ENCODE assay signal across 1 cellular context in genomic region chr4:76208005-76208765, GRCh38.
TF ChIP-seq lines count a peak whose summit lies in the region.

No MANE protein-coding gene starts in this region.

TF ChIP-seq in HepG2, 621 proteins besides CTCF, POLR2A, EP300 and RAD21 (continued from another document and continues in another):
- TF ChIP-seq, protein P1, sequence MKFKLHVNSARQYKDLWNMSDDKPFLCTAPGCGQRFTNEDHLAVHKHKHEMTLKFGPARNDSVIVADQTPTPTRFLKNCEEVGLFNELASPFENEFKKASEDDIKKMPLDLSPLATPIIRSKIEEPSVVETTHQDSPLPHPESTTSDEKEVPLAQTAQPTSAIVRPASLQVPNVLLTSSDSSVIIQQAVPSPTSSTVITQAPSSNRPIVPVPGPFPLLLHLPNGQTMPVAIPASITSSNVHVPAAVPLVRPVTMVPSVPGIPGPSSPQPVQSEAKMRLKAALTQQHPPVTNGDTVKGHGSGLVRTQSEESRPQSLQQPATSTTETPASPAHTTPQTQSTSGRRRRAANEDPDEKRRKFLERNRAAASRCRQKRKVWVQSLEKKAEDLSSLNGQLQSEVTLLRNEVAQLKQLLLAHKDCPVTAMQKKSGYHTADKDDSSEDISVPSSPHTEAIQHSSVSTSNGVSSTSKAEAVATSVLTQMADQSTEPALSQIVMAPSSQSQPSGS (CRISPR knock-in tag; IDR thresholded peaks at IDR 0.05) = 0 out of 2 replicates have a peak, but pooled peaks have one; percentile 50
- TF ChIP-seq ZNF205 (CRISPR knock-in tag; IDR thresholded peaks at IDR 0.05) (peak; percentile 80; the same call in 1 of the 2 replicates), ISL2 (CRISPR knock-in tag; IDR thresholded peaks at IDR 0.05) (peak; percentile 63), HINFP (CRISPR knock-in tag; IDR thresholded peaks at IDR 0.05; ENCODE audit: low read depth) (no peak), ZSCAN12 (CRISPR knock-in tag; IDR thresholded peaks at IDR 0.05) (no peak), GZF1 (CRISPR knock-in tag; IDR thresholded peaks at IDR 0.05) (no peak), MLLT10 (CRISPR knock-in tag; IDR thresholded peaks at IDR 0.05) (no peak), HMG20B (CRISPR knock-in tag; conservative IDR thresholded peaks at IDR 0.05) (no peak), TARDBP (CRISPR knock-in tag; IDR thresholded peaks at IDR 0.05) (peak; percentile 67), ZNF567 (CRISPR knock-in tag; IDR thresholded peaks at IDR 0.05; ENCODE audit: borderline replicate concordance) (no peak), HNF1B (CRISPR knock-in tag; IDR thresholded peaks at IDR 0.05) (0 out of 2 replicates have a peak, but pooled peaks have one; percentile 77), NFYC (CRISPR knock-in tag; IDR thresholded peaks at IDR 0.05) (peak; percentile 58), NFE2L1 (CRISPR knock-in tag; IDR thresholded peaks at IDR 0.05; ENCODE audit: borderline replicate concordance) (no peak), ZNF382 (CRISPR knock-in tag; IDR thresholded peaks at IDR 0.05; ENCODE audit: borderline replicate concordance) (no peak), MXI1 (IDR thresholded peaks at IDR 0.05; ENCODE audit: borderline replicate concordance, low read depth, low read length) (peak; percentile 65; the same call in 1 of the 3 replicates), ZNF563 (CRISPR knock-in tag; IDR thresholded peaks at IDR 0.05) (no peak), MTF2 (CRISPR knock-in tag; IDR thresholded peaks at IDR 0.05; ENCODE audit: borderline replicate concordance) (no peak), MIER3 (CRISPR knock-in tag; IDR thresholded peaks at IDR 0.05; ENCODE audit: borderline replicate concordance) (peak; percentile 84; the same call in 1 of the 2 replicates), SOX6 (IDR thresholded peaks at IDR 0.05) (no peak), SOX6 (CRISPR knock-in tag; IDR thresholded peaks at IDR 0.05) (peak; percentile 51), TAF15 (IDR thresholded peaks at IDR 0.05; ENCODE audit: low read depth, low read length, poor library complexity, severe bottlenecking) (no peak), PHF21A (CRISPR knock-in tag; IDR thresholded peaks at IDR 0.05) (peak; percentile 57; the same call in 1 of the 2 replicates), ZNF691 (CRISPR knock-in tag; IDR thresholded peaks at IDR 0.05; ENCODE audit: borderline replicate concordance, low read depth) (0 out of 2 replicates have a peak, but pooled peaks have one; percentile 45), ZFP82 (CRISPR knock-in tag; IDR thresholded peaks at IDR 0.05; ENCODE audit: borderline replicate concordance) (no peak), KDM5B (CRISPR knock-in tag; IDR thresholded peaks at IDR 0.05; ENCODE audit: borderline replicate concordance) (no peak), ZNF556 (CRISPR knock-in tag; IDR thresholded peaks at IDR 0.05; ENCODE audit: borderline replicate concordance) (peak; percentile 32; the same call in 1 of the 2 replicates), MTA3 (CRISPR knock-in tag; IDR thresholded peaks at IDR 0.05) (no peak), ETV5 (CRISPR knock-in tag; IDR thresholded peaks at IDR 0.05; ENCODE audit: borderline replicate concordance) (peak; percentile 90), THAP11 (CRISPR knock-in tag; IDR thresholded peaks at IDR 0.05) (peak; percentile 70)
- TF ChIP-seq, protein P2, sequence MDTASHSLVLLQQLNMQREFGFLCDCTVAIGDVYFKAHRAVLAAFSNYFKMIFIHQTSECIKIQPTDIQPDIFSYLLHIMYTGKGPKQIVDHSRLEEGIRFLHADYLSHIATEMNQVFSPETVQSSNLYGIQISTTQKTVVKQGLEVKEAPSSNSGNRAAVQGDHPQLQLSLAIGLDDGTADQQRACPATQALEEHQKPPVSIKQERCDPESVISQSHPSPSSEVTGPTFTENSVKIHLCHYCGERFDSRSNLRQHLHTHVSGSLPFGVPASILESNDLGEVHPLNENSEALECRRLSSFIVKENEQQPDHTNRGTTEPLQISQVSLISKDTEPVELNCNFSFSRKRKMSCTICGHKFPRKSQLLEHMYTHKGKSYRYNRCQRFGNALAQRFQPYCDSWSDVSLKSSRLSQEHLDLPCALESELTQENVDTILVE (CRISPR knock-in tag; IDR thresholded peaks at IDR 0.05) = peak; percentile 60; the same call in 1 of the 2 replicates
- TF ChIP-seq, protein P3, sequence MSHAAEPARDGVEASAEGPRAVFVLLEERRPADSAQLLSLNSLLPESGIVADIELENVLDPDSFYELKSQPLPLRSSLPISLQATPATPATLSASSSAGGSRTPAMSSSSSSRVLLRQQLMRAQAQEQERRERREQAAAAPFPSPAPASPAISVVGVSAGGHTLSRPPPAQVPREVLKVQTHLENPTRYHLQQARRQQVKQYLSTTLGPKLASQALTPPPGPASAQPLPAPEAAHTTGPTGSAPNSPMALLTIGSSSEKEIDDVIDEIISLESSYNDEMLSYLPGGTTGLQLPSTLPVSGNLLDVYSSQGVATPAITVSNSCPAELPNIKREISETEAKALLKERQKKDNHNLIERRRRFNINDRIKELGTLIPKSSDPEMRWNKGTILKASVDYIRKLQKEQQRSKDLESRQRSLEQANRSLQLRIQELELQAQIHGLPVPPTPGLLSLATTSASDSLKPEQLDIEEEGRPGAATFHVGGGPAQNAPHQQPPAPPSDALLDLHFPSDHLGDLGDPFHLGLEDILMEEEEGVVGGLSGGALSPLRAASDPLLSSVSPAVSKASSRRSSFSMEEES (CRISPR knock-in tag; IDR thresholded peaks at IDR 0.05) = 0 out of 2 replicates have a peak, but pooled peaks have one; percentile 16
- TF ChIP-seq, protein P4, sequence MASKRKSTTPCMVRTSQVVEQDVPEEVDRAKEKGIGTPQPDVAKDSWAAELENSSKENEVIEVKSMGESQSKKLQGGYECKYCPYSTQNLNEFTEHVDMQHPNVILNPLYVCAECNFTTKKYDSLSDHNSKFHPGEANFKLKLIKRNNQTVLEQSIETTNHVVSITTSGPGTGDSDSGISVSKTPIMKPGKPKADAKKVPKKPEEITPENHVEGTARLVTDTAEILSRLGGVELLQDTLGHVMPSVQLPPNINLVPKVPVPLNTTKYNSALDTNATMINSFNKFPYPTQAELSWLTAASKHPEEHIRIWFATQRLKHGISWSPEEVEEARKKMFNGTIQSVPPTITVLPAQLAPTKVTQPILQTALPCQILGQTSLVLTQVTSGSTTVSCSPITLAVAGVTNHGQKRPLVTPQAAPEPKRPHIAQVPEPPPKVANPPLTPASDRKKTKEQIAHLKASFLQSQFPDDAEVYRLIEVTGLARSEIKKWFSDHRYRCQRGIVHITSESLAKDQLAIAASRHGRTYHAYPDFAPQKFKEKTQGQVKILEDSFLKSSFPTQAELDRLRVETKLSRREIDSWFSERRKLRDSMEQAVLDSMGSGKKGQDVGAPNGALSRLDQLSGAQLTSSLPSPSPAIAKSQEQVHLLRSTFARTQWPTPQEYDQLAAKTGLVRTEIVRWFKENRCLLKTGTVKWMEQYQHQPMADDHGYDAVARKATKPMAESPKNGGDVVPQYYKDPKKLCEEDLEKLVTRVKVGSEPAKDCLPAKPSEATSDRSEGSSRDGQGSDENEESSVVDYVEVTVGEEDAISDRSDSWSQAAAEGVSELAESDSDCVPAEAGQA (IDR thresholded peaks at IDR 0.05; ENCODE audit: low read depth) = peak; percentile 39; the same call in 1 of the 2 replicates
- TF ChIP-seq, protein P4 (CRISPR knock-in tag; IDR thresholded peaks at IDR 0.05; ENCODE audit: borderline replicate concordance) = no peak
- TF ChIP-seq, protein P5, sequence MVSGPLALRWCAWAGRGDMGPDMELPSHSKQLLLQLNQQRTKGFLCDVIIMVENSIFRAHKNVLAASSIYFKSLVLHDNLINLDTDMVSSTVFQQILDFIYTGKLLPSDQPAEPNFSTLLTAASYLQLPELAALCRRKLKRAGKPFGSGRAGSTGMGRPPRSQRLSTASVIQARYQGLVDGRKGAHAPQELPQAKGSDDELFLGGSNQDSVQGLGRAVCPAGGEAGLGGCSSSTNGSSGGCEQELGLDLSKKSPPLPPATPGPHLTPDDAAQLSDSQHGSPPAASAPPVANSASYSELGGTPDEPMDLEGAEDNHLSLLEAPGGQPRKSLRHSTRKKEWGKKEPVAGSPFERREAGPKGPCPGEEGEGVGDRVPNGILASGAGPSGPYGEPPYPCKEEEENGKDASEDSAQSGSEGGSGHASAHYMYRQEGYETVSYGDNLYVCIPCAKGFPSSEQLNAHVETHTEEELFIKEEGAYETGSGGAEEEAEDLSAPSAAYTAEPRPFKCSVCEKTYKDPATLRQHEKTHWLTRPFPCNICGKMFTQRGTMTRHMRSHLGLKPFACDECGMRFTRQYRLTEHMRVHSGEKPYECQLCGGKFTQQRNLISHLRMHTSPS (CRISPR knock-in tag; IDR thresholded peaks at IDR 0.05; ENCODE audit: low read depth) = no peak
- TF ChIP-seq, protein P6, sequence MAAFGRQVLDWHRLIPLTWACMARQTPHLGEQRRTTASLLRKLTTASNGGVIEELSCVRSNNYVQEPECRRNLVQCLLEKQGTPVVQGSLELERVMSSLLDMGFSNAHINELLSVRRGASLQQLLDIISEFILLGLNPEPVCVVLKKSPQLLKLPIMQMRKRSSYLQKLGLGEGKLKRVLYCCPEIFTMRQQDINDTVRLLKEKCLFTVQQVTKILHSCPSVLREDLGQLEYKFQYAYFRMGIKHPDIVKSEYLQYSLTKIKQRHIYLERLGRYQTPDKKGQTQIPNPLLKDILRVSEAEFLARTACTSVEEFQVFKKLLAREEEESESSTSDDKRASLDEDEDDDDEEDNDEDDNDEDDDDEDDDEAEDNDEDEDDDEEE (CRISPR knock-in tag; IDR thresholded peaks at IDR 0.05) = no peak
- TF ChIP-seq, protein P7, sequence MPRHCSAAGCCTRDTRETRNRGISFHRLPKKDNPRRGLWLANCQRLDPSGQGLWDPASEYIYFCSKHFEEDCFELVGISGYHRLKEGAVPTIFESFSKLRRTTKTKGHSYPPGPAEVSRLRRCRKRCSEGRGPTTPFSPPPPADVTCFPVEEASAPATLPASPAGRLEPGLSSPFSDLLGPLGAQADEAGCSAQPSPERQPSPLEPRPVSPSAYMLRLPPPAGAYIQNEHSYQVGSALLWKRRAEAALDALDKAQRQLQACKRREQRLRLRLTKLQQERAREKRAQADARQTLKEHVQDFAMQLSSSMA (CRISPR knock-in tag; IDR thresholded peaks at IDR 0.05) = peak; percentile 67; the same call in 1 of the 2 replicates
- TF ChIP-seq, protein P8, sequence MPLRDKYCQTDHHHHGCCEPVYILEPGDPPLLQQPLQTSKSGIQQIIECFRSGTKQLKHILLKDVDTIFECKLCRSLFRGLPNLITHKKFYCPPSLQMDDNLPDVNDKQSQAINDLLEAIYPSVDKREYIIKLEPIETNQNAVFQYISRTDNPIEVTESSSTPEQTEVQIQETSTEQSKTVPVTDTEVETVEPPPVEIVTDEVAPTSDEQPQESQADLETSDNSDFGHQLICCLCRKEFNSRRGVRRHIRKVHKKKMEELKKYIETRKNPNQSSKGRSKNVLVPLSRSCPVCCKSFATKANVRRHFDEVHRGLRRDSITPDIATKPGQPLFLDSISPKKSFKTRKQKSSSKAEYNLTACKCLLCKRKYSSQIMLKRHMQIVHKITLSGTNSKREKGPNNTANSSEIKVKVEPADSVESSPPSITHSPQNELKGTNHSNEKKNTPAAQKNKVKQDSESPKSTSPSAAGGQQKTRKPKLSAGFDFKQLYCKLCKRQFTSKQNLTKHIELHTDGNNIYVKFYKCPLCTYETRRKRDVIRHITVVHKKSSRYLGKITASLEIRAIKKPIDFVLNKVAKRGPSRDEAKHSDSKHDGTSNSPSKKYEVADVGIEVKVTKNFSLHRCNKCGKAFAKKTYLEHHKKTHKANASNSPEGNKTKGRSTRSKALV (CRISPR knock-in tag; IDR thresholded peaks at IDR 0.05) = no peak
